In genomic region chr17:40820228-40820838, GRCh38 we compare ENCODE assay signal across 1 cellular context.
TF ChIP-seq lines count a peak whose summit lies in the region.

No MANE protein-coding gene starts in this region.

TF ChIP-seq in neural cell, 6 proteins besides CTCF, POLR2A, EP300 and RAD21 (continued from another document):
- TF ChIP-seq REST (IDR thresholded peaks at IDR 0.05; ENCODE audit: borderline replicate concordance) = no peak
- TF ChIP-seq MXI1 (conservative IDR thresholded peaks at IDR 0.05; ENCODE audit: poor library complexity, severe bottlenecking) = no peak
- TF ChIP-seq TAF1 (IDR thresholded peaks at IDR 0.05; ENCODE audit: low read depth) = no peak
- TF ChIP-seq SMC3 (conservative IDR thresholded peaks at IDR 0.05; ENCODE audit: poor library complexity) = no peak
TF ChIP-seq in neural cell: peak in this region for 0.
